16 cellular contexts compared by ENCODE assay signal in the genomic region with DNA sequence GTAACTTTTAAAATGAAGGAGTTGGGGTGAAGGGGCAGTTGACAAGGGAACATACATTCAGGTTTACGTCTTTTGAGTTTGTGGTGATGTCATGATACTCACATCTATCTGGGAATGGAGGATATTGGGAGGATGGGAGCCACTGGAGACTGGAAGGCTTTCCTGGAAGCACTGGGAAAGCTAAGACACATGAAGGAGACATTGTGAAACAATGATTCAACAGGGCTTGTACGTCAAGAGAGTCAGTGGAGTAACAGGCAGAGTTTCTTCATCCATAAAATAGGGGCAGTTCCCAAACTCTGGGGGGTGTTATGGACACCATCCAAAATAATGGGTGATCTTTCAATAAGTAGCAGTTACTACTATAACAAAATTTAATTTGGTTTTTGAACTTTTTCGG.
DNase-seq lines count a peak whose midpoint lies in the region; ATAC-seq, FAIRE-seq and TF ChIP-seq lines count a peak whose summit lies in the region.
"Had no signal": no experiment of that assay in that cellular context is flagged by ENCODE, and none has a peak within 500 bp of the region (broad histone marks: within the 10 kb centered on the region; RNA-seq: fewer than 3 reads in every experiment).

No MANE protein-coding gene starts in this region.

- H3K4me2 ChIP-seq in HepG2 (ENCODE audit: low read depth, low read length) (no peak overlapping the region), OCI-LY7 (ENCODE audit: low read length) (no peak overlapping the region)
- H3K4me2 ChIP-seq: PC-9 had no signal

- TF ChIP-seq EP300 in HepG2 (IDR thresholded peaks at IDR 0.05; ENCODE audit: low read depth in 2 of 2, low read length in 2 of 2) (no peak), HepG2 (CRISPR knock-in tag; IDR thresholded peaks at IDR 0.05; ENCODE audit: borderline replicate concordance) (no peak)

- intact Hi-C loops in HepG2 (cut with micrococcal nuclease; ENCODE audit: unreplicated experiment) (no loop called here), right lobe of liver (cut with DNase I) (no loop called here), OCI-LY7 (cut with micrococcal nuclease; ENCODE audit: unreplicated experiment) (no loop called here)

- H3K9me3 ChIP-seq in HepG2 (ENCODE audit: low read length) (no peaks in the 10 kb centered on the region), right lobe of liver (no peaks in the 10 kb centered on the region), OCI-LY7 (ENCODE audit: low read length) (no peaks in the 10 kb centered on the region), small intestine (ENCODE audit: control insufficient read depth, low read depth) (no peaks in the 10 kb centered on the region)
- H3K9me3 ChIP-seq: SJCRH30 had no signal

- CTCF ChIA-PET in HepG2 (lab: Yijun Ruan, JAX; ENCODE audit: low intra/inter-chr PET ratio, low total read pairs) (no interaction called here), OCI-LY7 (lab: Charles Lee; ENCODE audit: unreplicated experiment) (no interaction called here)

- no peak for DNase-seq in HepG2 (ENCODE audit: low spot score)
- no peak for DNase-seq in right lobe of liver
- DNase-seq in brain microvascular endothelial cell: no peak
- DNase-seq in fibroblast of the aortic adventitia (ENCODE audit: low read depth): peak; percentile 83
- DNase-seq in NCI-H1417 treated with DMSO at 0.1 percent for 48 hours (lab: John Stamatoyannopoulos, UW): no peak
- DNase-seq in OCI-LY7 (ENCODE audit: low spot score): no peak
- DNase-seq in small intestine: no peak
- DNase-seq: COR-L47, NCI-H187 treated with DMSO at 0.1 percent for 48 hours, NCI-H446 treated with DMSO at 0.1 percent for 48 hours, NCI-H748 treated with DMSO at 0.1 percent for 48 hours, PC-9, SJCRH30 had no signal

- peaks cover 0 to 1% of the 10 kb centered on the region in 2 experiments; a peak in 1 of 5 replicates for H3K27me3 ChIP-seq in HepG2 (ENCODE audit: control insufficient read depth in 1 of 2, insufficient read depth in 2 of 2, low read length in 2 of 2)
- H3K27me3 ChIP-seq in right lobe of liver: no peaks in the 10 kb centered on the region
- H3K27me3 ChIP-seq in brain microvascular endothelial cell (replicated peaks): no peaks in the 10 kb centered on the region
- H3K27me3 ChIP-seq in small intestine (ENCODE audit: control insufficient read depth in 2 of 2, insufficient read depth in 2 of 2, low read length in 2 of 2): no peaks in the 10 kb centered on the region
- H3K27me3 ChIP-seq: SJCRH30 had no signal

- TF ChIP-seq CTCF in HepG2 (CRISPR knock-in tag; IDR thresholded peaks at IDR 0.05) (no peak), right lobe of liver (IDR thresholded peaks at IDR 0.05) (no peak), brain microvascular endothelial cell (IDR thresholded peaks at IDR 0.05; ENCODE audit: low read depth, low read length, missing control alignments) (no peak), fibroblast of the aortic adventitia (IDR thresholded peaks at IDR 0.05; ENCODE audit: insufficient read depth, low read length) (no peak), OCI-LY7 (conservative IDR thresholded peaks at IDR 0.05; ENCODE audit: low read length) (no peak)

- H3K36me3 ChIP-seq in HepG2 (replicated peaks in 1 of 2; ENCODE audit: control insufficient read depth in 1 of 2, insufficient read depth in 2 of 2, low read length in 2 of 2) (no peaks in the 10 kb centered on the region), right lobe of liver (no peaks in the 10 kb centered on the region), brain microvascular endothelial cell (replicated peaks) (no peaks in the 10 kb centered on the region), OCI-LY7 (ENCODE audit: insufficient read depth, low read length) (no peaks in the 10 kb centered on the region), small intestine (ENCODE audit: control insufficient read depth in 2 of 2, insufficient read depth in 2 of 2, low read length in 2 of 2) (no peaks in the 10 kb centered on the region)
- H3K36me3 ChIP-seq: SJCRH30 had no signal

- no peaks in the 10 kb centered on the region for H3K9me2 ChIP-seq in OCI-LY7 (ENCODE audit: insufficient read depth, low read length)

- no peak overlapping the region for H3K9ac ChIP-seq in HepG2 (ENCODE audit: insufficient read depth, low read depth, low read length)

- H3K4me1 ChIP-seq in HepG2 (ENCODE audit: insufficient read depth, low read length) (no peaks in the 10 kb centered on the region), right lobe of liver (no peaks in the 10 kb centered on the region), OCI-LY7 (ENCODE audit: insufficient read depth, low read length, poor library complexity, severe bottlenecking) (no peaks in the 10 kb centered on the region), small intestine (ENCODE audit: control insufficient read depth in 2 of 2, insufficient read depth in 1 of 2, low read depth in 1 of 2, low read length in 1 of 2) (no peaks in the 10 kb centered on the region)

- H3K4me3 ChIP-seq in HepG2 (replicated peaks in 1 of 3; ENCODE audit: insufficient read depth in 1 of 3, low read depth in 2 of 3, low read length in 3 of 3): no peak overlapping the region
- no peak overlapping the region for H3K4me3 ChIP-seq in right lobe of liver
- no peak overlapping the region for H3K4me3 ChIP-seq in brain microvascular endothelial cell (ENCODE audit: low read depth, low read length)
- no peak overlapping the region for H3K4me3 ChIP-seq in fibroblast of the aortic adventitia (ENCODE audit: low read depth, low read length)
- no peak overlapping the region for H3K4me3 ChIP-seq in OCI-LY7 (ENCODE audit: low read depth, low read length, poor library complexity, severe bottlenecking)
- H3K4me3 ChIP-seq in small intestine (ENCODE audit: low read depth in 1 of 2, low read length in 2 of 2): no peak overlapping the region
- H3K4me3 ChIP-seq: PC-9, SJCRH30 had no signal

- H4K20me1 ChIP-seq in HepG2 (ENCODE audit: insufficient read depth, low read length) (no peaks in the 10 kb centered on the region), OCI-LY7 (ENCODE audit: insufficient read depth, low read length) (no peaks in the 10 kb centered on the region)

- H2AFZ ChIP-seq in HepG2 (ENCODE audit: low read length): no peak overlapping the region
- no peak overlapping the region for H2AFZ ChIP-seq in OCI-LY7 (ENCODE audit: low read length)
- H2AFZ ChIP-seq: PC-9 had no signal

- in situ Hi-C loops in HepG2 (cut with HindIII; ENCODE audit: extremely low pct_ligation_motif_present, low pct_unique_long_range_greater_than_20kb) (loop anchor here (25.0 kb wide), 1 partner anchor 238 kb away; no protein-coding TSS in a partner anchor), brain microvascular endothelial cell (cut with HindIII; ENCODE audit: low pct_ligation_motif_present, low sequenced_read_pairs) (no loop called here)

- TF ChIP-seq POLR2A in HepG2 (IDR thresholded peaks at IDR 0.05; ENCODE audit: insufficient read depth in 1 of 2, low read depth in 2 of 2, low read length in 2 of 2): no peak
- no peak for TF ChIP-seq POLR2A in right lobe of liver (IDR thresholded peaks at IDR 0.05)

- H3K27ac ChIP-seq in HepG2 (ENCODE audit: extremely low read length, insufficient read depth, low read length) (no peak overlapping the region), right lobe of liver (no peak overlapping the region), brain microvascular endothelial cell (peak overlapping the region; percentile 77), OCI-LY7 (ENCODE audit: low read depth, low read length, poor library complexity, severe bottlenecking) (no peak overlapping the region), small intestine (ENCODE audit: low read depth in 1 of 2, low read length in 1 of 2) (no peak overlapping the region)
- H3K27ac ChIP-seq: C4-2B, PC-9, SJCRH30 had no signal

- TF ChIP-seq RAD21 in HepG2 (CRISPR knock-in tag; IDR thresholded peaks at IDR 0.05): no peak

- H3K79me2 ChIP-seq in HepG2 (ENCODE audit: insufficient read depth, low read length) (no peaks in the 10 kb centered on the region), OCI-LY7 (ENCODE audit: insufficient read depth, low read depth, low read length) (no peaks in the 10 kb centered on the region)

- no peak for ATAC-seq in HepG2
- ATAC-seq in right lobe of liver: no peak
- no peak for ATAC-seq in HG03280 (IDR thresholded peaks at IDR 0.05; ENCODE audit: unreplicated experiment)

- FAIRE-seq in HepG2 (lab: Jason Lieb, UNC) (no peak), small intestine (lab: Jason Lieb, UNC) (no peak)
- FAIRE-seq: A204.1 had no signal

- POLR2A ChIA-PET in HepG2 (lab: Yijun Ruan, JAX): no interaction called here
- POLR2A ChIA-PET in OCI-LY7 (lab: Charles Lee): no interaction called here

- BruUV-seq in HepG2 (replicated peaks; lab: Mats Ljungman, UMichigan) (no TSS peak), OCI-LY7 (replicated peaks; lab: Mats Ljungman, UMichigan) (no TSS peak)

- 12% methylated on average over 3 of the region's 3 CpGs for WGBS in HepG2 (ENCODE audit: low lambda C conversion rate)
- WGBS in right lobe of liver (ENCODE audit: insufficient coverage, low coverage, low lambda C conversion rate, missing lambda C conversion rate): 89% methylated on average over 3 of the region's 3 CpGs
- WGBS in small intestine, 3 donors: 78 to 89% (median 85%) methylated on average over 3 of the region's 3 CpGs

TF ChIP-seq in HepG2, 621 proteins besides CTCF, POLR2A, EP300 and RAD21:
- no peak for TF ChIP-seq RORA (CRISPR knock-in tag; IDR thresholded peaks at IDR 0.05)
- no peak for TF ChIP-seq ZNF660 (CRISPR knock-in tag; IDR thresholded peaks at IDR 0.05; ENCODE audit: borderline replicate concordance, low read depth)
- TF ChIP-seq CREB1 (IDR thresholded peaks at IDR 0.05): peak; percentile 35; the same call in 1 of the 2 replicates
- TF ChIP-seq CREB1 (CRISPR knock-in tag; IDR thresholded peaks at IDR 0.05): no peak
- TF ChIP-seq PLRG1 (conservative IDR thresholded peaks at IDR 0.05): no peak
- no peak for TF ChIP-seq SETDB1 (CRISPR knock-in tag; IDR thresholded peaks at IDR 0.05; ENCODE audit: borderline replicate concordance)
- TF ChIP-seq, protein P1, sequence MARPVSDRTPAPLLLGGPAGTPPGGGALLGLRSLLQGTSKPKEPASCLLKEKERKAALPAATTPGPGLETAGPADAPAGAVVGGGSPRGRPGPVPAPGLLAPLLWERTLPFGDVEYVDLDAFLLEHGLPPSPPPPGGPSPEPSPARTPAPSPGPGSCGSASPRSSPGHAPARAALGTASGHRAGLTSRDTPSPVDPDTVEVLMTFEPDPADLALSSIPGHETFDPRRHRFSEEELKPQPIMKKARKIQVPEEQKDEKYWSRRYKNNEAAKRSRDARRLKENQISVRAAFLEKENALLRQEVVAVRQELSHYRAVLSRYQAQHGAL (CRISPR knock-in tag; IDR thresholded peaks at IDR 0.05; ENCODE audit: not compliant biosample characterization): no peak
- TF ChIP-seq ZNF44 (CRISPR knock-in tag; IDR thresholded peaks at IDR 0.05): no peak
